1 cellular context compared by ENCODE assay signal in genomic region chr19:35262101-35262761, GRCh38.
TF ChIP-seq lines count a peak whose summit lies in the region.

No MANE protein-coding gene starts in this region.

TF ChIP-seq in GM23338, 12 proteins besides CTCF, POLR2A, EP300 and RAD21 (continued from another document):
- TF ChIP-seq EZH2 (IDR thresholded peaks at IDR 0.05; ENCODE audit: low read depth, unreplicated experiment) (no peak), REST (IDR thresholded peaks at IDR 0.05; ENCODE audit: unreplicated experiment) (no peak), CREB1 (CRISPR knock-in tag; IDR thresholded peaks at IDR 0.05; ENCODE audit: low read depth) (no peak), ZNF331 (CRISPR knock-in tag; IDR thresholded peaks at IDR 0.05; ENCODE audit: low read depth) (no peak), JUNB (IDR thresholded peaks at IDR 0.05; ENCODE audit: unreplicated experiment) (no peak), EZH2phosphoT487 (IDR thresholded peaks at IDR 0.05; ENCODE audit: unreplicated experiment) (no peak), POLR2AphosphoS5 (IDR thresholded peaks at IDR 0.05; ENCODE audit: low read depth) (no peak; the same call in 1 of the 2 replicates)
- TF ChIP-seq, protein P1, sequence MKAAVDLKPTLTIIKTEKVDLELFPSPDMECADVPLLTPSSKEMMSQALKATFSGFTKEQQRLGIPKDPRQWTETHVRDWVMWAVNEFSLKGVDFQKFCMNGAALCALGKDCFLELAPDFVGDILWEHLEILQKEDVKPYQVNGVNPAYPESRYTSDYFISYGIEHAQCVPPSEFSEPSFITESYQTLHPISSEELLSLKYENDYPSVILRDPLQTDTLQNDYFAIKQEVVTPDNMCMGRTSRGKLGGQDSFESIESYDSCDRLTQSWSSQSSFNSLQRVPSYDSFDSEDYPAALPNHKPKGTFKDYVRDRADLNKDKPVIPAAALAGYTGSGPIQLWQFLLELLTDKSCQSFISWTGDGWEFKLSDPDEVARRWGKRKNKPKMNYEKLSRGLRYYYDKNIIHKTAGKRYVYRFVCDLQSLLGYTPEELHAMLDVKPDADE (IDR thresholded peaks at IDR 0.05), result no peak
TF ChIP-seq in GM23338: peak in this region for 0.
